8 cellular contexts compared by ENCODE assay signal in genomic region chr1:92486251-92487077, GRCh38. TPM values are rescaled to one million over a fixed set of nuclear protein-coding genes. Genes with fewer than 3 reads are reported as not detected.
DNase-seq lines count a peak whose midpoint lies in the region; ATAC-seq and TF ChIP-seq lines count a peak whose summit lies in the region.

Gene GFI1 (minus strand): TSS chr1:92486925. CDS start chr1:92483487, 3,438 bp downstream.

- POLR2A ChIA-PET in AG04450 (lab: Yijun Ruan, JAX), result interaction anchor here (0.6 kb wide), 1 partner anchor 204 kb away, joined by 3 read pairs; no protein-coding TSS in a partner anchor

- intact Hi-C loops in T-helper 1 cell treated with Interleukin-12 subunit alpha and Interleukin-12 subunit beta and Interleukin-4 antibody, amounts not matched to agents 30 ng/mL and 1 ng/mL, for 36 hours (cut with micrococcal nuclease), result loop anchor here (1.0 to 10.0 kb wide), 12 partner anchors 51 to 1358 kb away; partner anchors contain the start of genes CCDC18, CDC7, DR1 and EVI5
- intact Hi-C loops in body of pancreas (cut with DNase I) (no loop called here), right lobe of liver (cut with DNase I) (no loop called here)

- no peaks in the 10 kb centered on the region for H3K36me3 ChIP-seq in body of pancreas (replicated peaks in 1 of 2; ENCODE audit: insufficient read depth in 1 of 2, low read depth in 2 of 2)
- no peaks in the 10 kb centered on the region for H3K36me3 ChIP-seq in right lobe of liver

- H3K4me1 ChIP-seq in body of pancreas, result peaks cover 55% of the 10 kb centered on the region
- H3K4me1 ChIP-seq in right lobe of liver, result peaks cover 0 to 44% (median 22%) of the 10 kb centered on the region in 4 donors

- WGBS in body of pancreas, 2 donors, result 1 to 4% methylated on average over 16 to 71 of the region's 77 CpGs
- 6% methylated on average over 35 of the region's 77 CpGs for WGBS in right lobe of liver (ENCODE audit: insufficient coverage, low coverage, low lambda C conversion rate, missing lambda C conversion rate)

- no peak within 1 kb of the TSS for H3K27ac ChIP-seq in AG04450 (ENCODE audit: low read depth, low read length)
- peak within 1 kb of the TSS; percentile 84 to 97 (median 97) for H3K27ac ChIP-seq in body of pancreas
- H3K27ac ChIP-seq in right lobe of liver, result peak within 1 kb of the TSS in 1 of 3 donors; percentile 24

- H3K9me3 ChIP-seq in AG04450 (ENCODE audit: control insufficient read depth, insufficient read depth, low read length) (peaks cover 7% of the 10 kb centered on the region; the same call in 1 of the 2 replicates), body of pancreas (no peaks in the 10 kb centered on the region), right lobe of liver (no peaks in the 10 kb centered on the region)

- DNase-seq in AG04450 (ENCODE audit: low read depth, low spot score) (no peak), body of pancreas (peak; percentile 76 to 85 (median 79)), right lobe of liver (peak; percentile 53 to 67 (median 61)), COLO829 (ENCODE audit: low spot score) (no peak)
- DNase-seq in stimulated activated CD8-positive, alpha-beta memory T cell treated with anti-CD3 and anti-CD28 coated beads, Interleukin-2, amount 100 ng/mL, for 48 hours (ENCODE audit: low read depth in 2 of 2), result peak; percentile 77 to 83

- TF ChIP-seq POLR2A in body of pancreas (IDR thresholded peaks at IDR 0.05), result peak; percentile 59 to 70 (median 67)
- no peak for TF ChIP-seq POLR2A in right lobe of liver (IDR thresholded peaks at IDR 0.05)

- TF ChIP-seq CTCF in AG04450 (IDR thresholded peaks at IDR 0.05; ENCODE audit: low read depth, low read length) (no peak), body of pancreas (IDR thresholded peaks at IDR 0.05) (peak in 1 of 7 experiments; percentile 38), right lobe of liver (IDR thresholded peaks at IDR 0.05) (no peak)

- CTCF ChIA-PET in AG04450 (lab: Charles Lee), result interaction anchor here (0.6 kb wide), 1 partner anchor 16 kb away, joined by 4 read pairs; no protein-coding TSS in a partner anchor

- H3K27me3 ChIP-seq in AG04450 (ENCODE audit: control insufficient read depth, insufficient read depth, low read length), result peaks cover 67% of the 10 kb centered on the region
- no peaks in the 10 kb centered on the region for H3K27me3 ChIP-seq in body of pancreas
- peaks cover 7 to 48% of the 10 kb centered on the region in 2 donors for H3K27me3 ChIP-seq in right lobe of liver

- H3K4me3 ChIP-seq in AG04450 (ENCODE audit: low read depth, low read length) (peak within 1 kb of the TSS; percentile 48), body of pancreas (peak within 1 kb of the TSS; percentile 62 to 68), right lobe of liver (peak within 1 kb of the TSS; percentile 42 to 50 (median 46))

- ATAC-seq in GM18873 (IDR thresholded peaks at IDR 0.05; ENCODE audit: low FRiP score, unreplicated experiment), result peak; percentile 25
- peak; percentile 21 for ATAC-seq in HG03175 (IDR thresholded peaks at IDR 0.05; ENCODE audit: unreplicated experiment)
- peak; percentile 60 for ATAC-seq in body of pancreas
- ATAC-seq in right lobe of liver, result peak; percentile 29 to 36 (median 32)

RNA-seq across cellular contexts. Expression of gene GFI1, which starts in this region (rescaled TPM):
- polyA plus RNA-seq in AG04450 (2011; rRNA removed), result 0.04 and 0.09 TPM in 2 replicates
- 0.09 and 0.14 TPM in 2 replicates for polyA minus RNA-seq in AG04450 (2011; rRNA and poly(A)+ RNA removed)
- 92.4 and 94.5 TPM in 2 replicates for total RNA-seq in T-helper 1 cell treated with Interleukin-12 subunit alpha and Interleukin-12 subunit beta and Interleukin-4 antibody, amounts not matched to agents 30 ng/mL and 1 ng/mL, for 36 hours
- total RNA-seq in body of pancreas, result 10 to 100 TPM in 1 of 2 donors, 1 to 10 TPM in 1; 6.7 to 14.5 TPM
- under 1 TPM; 0.12 to 0.80 (median 0.42) TPM for total RNA-seq in right lobe of liver

Comparison
In these comparisons a context has a peak if more than half of its experiments do, and no peak if none do; other contexts are left out.
1. RNA of gene GFI1 (total RNA-seq): 92.4 to 94.5 TPM in T-helper 1 cell treated with Interleukin-12 subunit alpha and Interleukin-12 subunit beta and Interleukin-4 antibody, amounts not matched to agents 30 ng/mL and 1 ng/mL, for 36 hours and 6.7 to 14.5 TPM in body of pancreas; 0.12 to 0.80 TPM in right lobe of liver; every median in the first group is over 4 times any median in the second.
2. Peak in DNase-seq, ATAC-seq and H3K4me3 ChIP-seq in right lobe of liver; RNA of the gene not detected or under 1 TPM.
3. DNase-seq: peak in body of pancreas (4 of 4) and stimulated activated CD8-positive, alpha-beta memory T cell treated with anti-CD3 and anti-CD28 coated beads, Interleukin-2, amount 100 ng/mL, for 48 hours (2 of 2); none in AG04450 (single experiment) and COLO829 (single experiment).
4. Peak in every context shown above with its lines, with median percentiles within 50 percentile points of each other: H3K4me3 ChIP-seq and ATAC-seq.